Comparison of ENCODE assay signal across 12 cellular contexts in genomic region chr5:138784590-138784989, GRCh38.
"Had no signal": no experiment of that assay in that cellular context is flagged by ENCODE, and none has a peak within 500 bp of the region (broad histone marks: within the 10 kb centered on the region; RNA-seq: fewer than 3 reads in every experiment).

No MANE protein-coding gene starts in this region.

- DNase-seq: activated CD4-positive, alpha-beta T cell treated with anti-CD3 and anti-CD28 coated beads for 1 hour; activated naive CD4-positive, alpha-beta T cell treated with anti-CD3 and anti-CD28 coated beads for 36 hours; activated T-cell treated with anti-CD3 and anti-CD28 coated beads for 4 hours; brain microvascular endothelial cell; kidney; left ventricle myocardium inferior; mesenchymal stem cell; nephron progenitor cell; stomach had no signal

- H3K27ac ChIP-seq: brain microvascular endothelial cell, left ventricle myocardium inferior, stomach, thoracic aorta had no signal

- ATAC-seq: activated T-helper 17 cell treated with anti-CD3 and anti-CD28 coated beads, Interleukin-2, amount 50 U/mL, for 72 hours; gastroesophageal sphincter had no signal

- H3K9me3 ChIP-seq: gastroesophageal sphincter, left ventricle myocardium inferior, stomach, thoracic aorta had no signal

- H3K27me3 ChIP-seq: brain microvascular endothelial cell, gastroesophageal sphincter, stomach had no signal

- H3K4me3 ChIP-seq: gastroesophageal sphincter, left ventricle myocardium inferior, stomach, thoracic aorta had no signal
